ENCODE assay signal across 19 cellular contexts in genomic region chr1:205065666-205066065, GRCh38. TPM values are rescaled to one million over a fixed set of nuclear protein-coding genes. Genes with fewer than 3 reads are reported as not detected.
DNase-seq lines count a peak whose midpoint lies in the region; ATAC-seq and TF ChIP-seq lines count a peak whose summit lies in the region.
"Had no signal": no experiment of that assay in that cellular context is flagged by ENCODE, and none has a peak within 500 bp of the region (broad histone marks: within the 10 kb centered on the region; RNA-seq: fewer than 3 reads in every experiment).

No MANE protein-coding gene starts in this region.

- DNase-seq in H7 = peak; percentile 43
- DNase-seq in coronary artery (ENCODE audit: low spot score) = peak; percentile 64
- DNase-seq in mesenteric fat pad (ENCODE audit: low spot score) = peak; percentile 57
- peak; percentile 61 for DNase-seq in spleen
- no peak for DNase-seq in smooth muscle cell (lab: John Stamatoyannopoulos, UW; ENCODE audit: unreplicated experiment)
- no peak for DNase-seq in left colon
- DNase-seq: CD4-positive, alpha-beta memory T cell; DMS153; DMS79 treated with DMSO at 0.1 percent for 48 hours; GF-D8; GOT3; HCEC 1CT; HFFc6; IMR-90 had no signal

- intact Hi-C loops in spleen (cut with DNase I; ENCODE audit: low total_unique reads) = no loop called here
- intact Hi-C loops in left colon (cut with DNase I, micrococcal nuclease) = loop anchor here in 1 of 2 donors (5.0 kb wide), 1 partner anchor 78 kb away; no protein-coding TSS in a partner anchor

- no peaks in the 10 kb centered on the region for H4K20me1 ChIP-seq in smooth muscle cell (ENCODE audit: low read depth)

- H3K4me1 ChIP-seq in spleen = peaks cover 0 to 9% (median 6%) of the 10 kb centered on the region in 6 donors
- no peaks in the 10 kb centered on the region for H3K4me1 ChIP-seq in smooth muscle cell (ENCODE audit: low read depth)
- H3K4me1 ChIP-seq: BE2C had no signal

- TF ChIP-seq CTCF in coronary artery (IDR thresholded peaks at IDR 0.05) (no peak), spleen (IDR thresholded peaks at IDR 0.05 in 8 of 11, conservative IDR thresholded peaks at IDR 0.05 in 3 of 11) (no peak), smooth muscle cell (IDR thresholded peaks at IDR 0.05; ENCODE audit: borderline replicate concordance, insufficient read depth, poor library complexity, severe bottlenecking) (no peak)

- H3K9ac ChIP-seq in smooth muscle cell (ENCODE audit: low read depth) = no peak overlapping the region

- H3K27ac ChIP-seq in coronary artery = no peak overlapping the region
- no peak overlapping the region for H3K27ac ChIP-seq in spleen
- no peak overlapping the region for H3K27ac ChIP-seq in smooth muscle cell (ENCODE audit: low read depth)
- H3K27ac ChIP-seq: C4-2B had no signal

- TF ChIP-seq POLR2A in spleen (IDR thresholded peaks at IDR 0.05) = no peak

- H3K9me3 ChIP-seq in spleen (no peaks in the 10 kb centered on the region), smooth muscle cell (replicated peaks; ENCODE audit: low read depth) (no peaks in the 10 kb centered on the region)
- H3K9me3 ChIP-seq: BE2C had no signal

- ATAC-seq in HG02884 (IDR thresholded peaks at IDR 0.05; ENCODE audit: unreplicated experiment) (no peak), HG02973 (IDR thresholded peaks at IDR 0.05; ENCODE audit: unreplicated experiment) (no peak), left colon (no peak)

- H3K4me3 ChIP-seq in H7 (ENCODE audit: insufficient read depth, low read depth, low read length) (no peak overlapping the region), coronary artery (no peak overlapping the region), spleen (no peak overlapping the region), smooth muscle cell (no peak overlapping the region)

- no peaks in the 10 kb centered on the region for H3K79me2 ChIP-seq in smooth muscle cell (ENCODE audit: low read depth)

- no peaks in the 10 kb centered on the region for H3K36me3 ChIP-seq in H7 (replicated peaks; ENCODE audit: control insufficient read depth, insufficient read depth, low read length)
- H3K36me3 ChIP-seq in spleen = no peaks in the 10 kb centered on the region
- no peaks in the 10 kb centered on the region for H3K36me3 ChIP-seq in smooth muscle cell (ENCODE audit: low read depth)
- H3K36me3 ChIP-seq: BE2C had no signal

- 89 to 93% (median 91%) methylated on average over 13 to 14 of the region's 14 CpGs for WGBS in spleen, 5 donors
- WGBS in smooth muscle cell (ENCODE audit: low lambda C conversion rate) = 94% methylated on average over 14 of the region's 14 CpGs

- no peak overlapping the region for H2AFZ ChIP-seq in smooth muscle cell (ENCODE audit: low read depth)

- no peaks in the 10 kb centered on the region for H3F3A ChIP-seq in smooth muscle cell (ENCODE audit: low read depth)

- H3K4me2 ChIP-seq in smooth muscle cell = no peak overlapping the region

- no peaks in the 10 kb centered on the region for H3K27me3 ChIP-seq in H7 (ENCODE audit: control insufficient read depth, insufficient read depth, low read length)
- H3K27me3 ChIP-seq in spleen (replicated peaks in 1 of 7) = no peaks in the 10 kb centered on the region
- no peaks in the 10 kb centered on the region for H3K27me3 ChIP-seq in smooth muscle cell (ENCODE audit: low read depth)
- H3K27me3 ChIP-seq: BE2C had no signal

RNA-seq across cellular contexts. Expression of gene TMEM81, which starts 18.6 kb away (rescaled TPM):
- 1.9 and 2.6 TPM in 2 replicates for total RNA-seq in H7 (2014; rRNA removed; shearing (Covaris generic))
- 2.2 TPM for total RNA-seq in mesenteric fat pad
- 1 to 10 TPM; 2.6 to 3.9 (median 3.4) TPM for total RNA-seq in spleen
- 1 to 10 TPM; 2.4 to 5.4 (median 3.5) TPM for polyA plus RNA-seq in spleen
- 0.54 and 1.9 TPM in 2 replicates for total RNA-seq in smooth muscle cell
- polyA plus RNA-seq in smooth muscle cell = 0.92 and 1.8 TPM in 2 replicates
- 1 to 10 TPM; 1.7 to 2.0 TPM for total RNA-seq in left colon

RNA-seq across cellular contexts. Expression of gene CNTN2, which starts 22.7 kb away (rescaled TPM):
- total RNA-seq in H7 (2014; rRNA removed; shearing (Covaris generic)) = not detected in 2 replicates
- not detected for total RNA-seq in mesenteric fat pad
- total RNA-seq in spleen = 1 to 10 TPM in 1 of 7 donors, under 1 TPM in 3, not detected in 3; 0.06 to 2.6 (median 0.27) TPM
- under 1 TPM; 0.02 to 0.38 (median 0.05) TPM for polyA plus RNA-seq in spleen
- total RNA-seq in smooth muscle cell = not detected in 2 replicates
- 0.53 TPM in 1 of 2 replicates, not detected in the other for polyA plus RNA-seq in smooth muscle cell
- under 1 TPM; 0.15 to 0.64 TPM for total RNA-seq in left colon
- total RNA-seq: CD4-positive, alpha-beta memory T cell; HFFc6; IMR-90 had no signal
- polyA plus RNA-seq: AG04450; CD4-positive, alpha-beta memory T cell; IMR-90 had no signal

RNA-seq across cellular contexts. Expression of gene RBBP5, which starts 56.1 kb away (rescaled TPM):
- total RNA-seq in H7 (2014; rRNA removed; shearing (Covaris generic)) = 21.7 and 24.6 TPM in 2 replicates
- total RNA-seq in mesenteric fat pad (9.8 TPM), spleen (10 to 100 TPM; 16.7 to 23.4 (median 18.3) TPM), smooth muscle cell (18.8 and 19.0 TPM in 2 replicates), left colon (10 to 100 TPM; 12.9 to 14.0 TPM)
- polyA plus RNA-seq in spleen (1 to 10 TPM; 4.2 to 7.5 (median 4.6) TPM), smooth muscle cell (9.3 and 12.8 TPM in 2 replicates)

Comparison
In these comparisons a context has a peak if more than half of its experiments do, and no peak if none do; other contexts are left out.
1. DNase-seq: peak in H7 (single experiment), coronary artery (single experiment), mesenteric fat pad (single experiment) and spleen (single experiment); none in smooth muscle cell (single experiment) and left colon (0 of 2).